In the genomic region with DNA sequence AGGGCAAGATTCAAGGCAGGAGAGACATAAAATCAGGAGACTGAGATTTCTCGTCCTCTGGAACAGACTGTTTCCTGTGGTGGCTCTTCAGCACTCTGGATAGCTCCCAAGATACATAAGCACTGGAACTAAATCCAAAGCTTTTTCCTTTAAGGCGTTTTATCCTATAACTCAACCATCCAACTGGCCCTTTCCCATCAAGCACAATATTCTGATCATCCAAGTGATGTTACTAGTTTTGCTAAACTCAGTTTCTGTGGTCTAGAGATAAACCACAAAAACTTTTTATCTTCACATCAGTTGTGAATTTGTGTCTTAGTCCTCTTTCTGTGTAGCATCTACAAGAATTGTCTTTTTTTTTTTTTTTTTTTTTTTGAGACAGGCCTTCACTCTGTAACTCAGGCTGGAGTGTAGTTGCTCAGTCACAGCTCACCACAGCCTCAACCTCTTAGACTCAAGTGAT, we compare ENCODE assay signal across 10 cellular contexts.
A peak's percentile ranks its signal among the peaks of the same experiment; 100 is the strongest.
DNase-seq lines count a peak whose midpoint lies in the region; ATAC-seq and TF ChIP-seq lines count a peak whose summit lies in the region.
"Had no signal": no experiment of that assay in that cellular context is flagged by ENCODE, and none has a peak within 500 bp of the region (broad histone marks: within the 10 kb centered on the region; RNA-seq: fewer than 3 reads in every experiment).

No MANE protein-coding gene starts in this region.

- H3K23ac ChIP-seq in H9 (ENCODE audit: insufficient read length, low read depth, low read length), result no peak overlapping the region

- H3K4me1 Mint-ChIP-seq in WTC11 (no peaks in the 10 kb centered on the region), H9 (no peaks in the 10 kb centered on the region)

- no peak overlapping the region for H4K91ac ChIP-seq in H9 (ENCODE audit: insufficient read length, low read depth, low read length)

- ATAC-seq in WTC11 (no peak), GM18520 (IDR thresholded peaks at IDR 0.05; ENCODE audit: unreplicated experiment) (no peak)
- ATAC-seq: esophagus mucosa had no signal

- TF ChIP-seq CTCF in HFF-Myc (IDR thresholded peaks at IDR 0.05; ENCODE audit: low read depth, low read length, missing control alignments) (no peak), WTC11 (IDR thresholded peaks at IDR 0.05) (no peak), foreskin fibroblast (IDR thresholded peaks at IDR 0.05; ENCODE audit: low read depth, low read length) (no peak), H9 (conservative IDR thresholded peaks at IDR 0.05) (no peak), spleen (IDR thresholded peaks at IDR 0.05 in 8 of 11, conservative IDR thresholded peaks at IDR 0.05 in 3 of 11) (no peak)

- no peak overlapping the region for H3K4me2 ChIP-seq in H9 (ENCODE audit: insufficient read depth, insufficient read length, low read length)

- no peak overlapping the region for H2AFZ ChIP-seq in H9 (ENCODE audit: low read length)

- H2BK12ac ChIP-seq in H9 (ENCODE audit: insufficient read length, low read depth, low read length), result no peak overlapping the region

- H3K36me3 Mint-ChIP-seq in WTC11 (no peaks in the 10 kb centered on the region), H9 (ENCODE audit: insufficient read depth in 1 of 3, low read depth in 3 of 3) (no peaks in the 10 kb centered on the region)

- no peaks in the 10 kb centered on the region for H3K27me3 Mint-ChIP-seq in WTC11 (ENCODE audit: low read depth)
- H3K27me3 Mint-ChIP-seq in H9 (ENCODE audit: low read depth), result no peaks in the 10 kb centered on the region

- no peak overlapping the region for H3K9ac ChIP-seq in H9 (ENCODE audit: extremely low read depth, insufficient read length, low read length)

- no peak overlapping the region for H3T11ph ChIP-seq in H9 (ENCODE audit: low read length)

- no peak overlapping the region for H3K4ac ChIP-seq in H9 (ENCODE audit: low read depth, low read length)

- H3K27me3 ChIP-seq in H9 (ENCODE audit: insufficient read depth, low read length), result no peaks in the 10 kb centered on the region
- H3K27me3 ChIP-seq in spleen (replicated peaks in 1 of 7), result no peaks in the 10 kb centered on the region

- H2BK20ac ChIP-seq in H9 (ENCODE audit: low read depth, low read length, poor library complexity, severe bottlenecking), result no peak overlapping the region

- POLR2A ChIA-PET in WTC11 (lab: Charles Lee), result no interaction called here

- no peak overlapping the region for H2BK5ac ChIP-seq in H9 (ENCODE audit: insufficient read length, low read length)

- H3K56ac ChIP-seq in H9 (ENCODE audit: insufficient read length, low read depth, low read length), result no peak overlapping the region

- CTCF ChIA-PET in WTC11 (lab: Charles Lee), result interaction anchor here (1.6 to 2.1 kb wide), 2 partner anchors 36 to 51 kb away, joined by 4 to 8 read pairs; no protein-coding TSS in a partner anchor

- H3K79me2 ChIP-seq in H9 (ENCODE audit: insufficient read depth, low read length), result no peaks in the 10 kb centered on the region

- no peak overlapping the region for H4K8ac ChIP-seq in H9 (replicated peaks; ENCODE audit: insufficient read length, low read depth, low read length)

- H2BK15ac ChIP-seq in H9 (ENCODE audit: low read depth, low read length), result no peak overlapping the region

- H3K4me3 ChIP-seq in HFF-Myc (replicated peaks; ENCODE audit: low read depth, low read length), result no peak overlapping the region
- H3K4me3 ChIP-seq in foreskin fibroblast (ENCODE audit: low read depth in 1 of 2, low read length in 2 of 2), result no peak overlapping the region
- H3K4me3 ChIP-seq in spleen, result no peak overlapping the region

- no peaks in the 10 kb centered on the region for H3K79me1 ChIP-seq in H9 (ENCODE audit: insufficient read depth, low read depth, low read length, poor library complexity, severe bottlenecking)

- H2BK120ac ChIP-seq in H9 (ENCODE audit: low read depth, low read length, poor library complexity, severe bottlenecking), result no peak overlapping the region

- H4K5ac ChIP-seq in H9 (ENCODE audit: insufficient read length, low read depth, low read length), result no peak overlapping the region

- no peak for TF ChIP-seq POLR2A in spleen (IDR thresholded peaks at IDR 0.05)

- H3K9me3 ChIP-seq in H9 (ENCODE audit: control insufficient read depth, low read depth, low read length), result no peaks in the 10 kb centered on the region
- H3K9me3 ChIP-seq in spleen, result no peaks in the 10 kb centered on the region

- H3K14ac ChIP-seq in H9 (ENCODE audit: insufficient read depth, low read length), result no peak overlapping the region

- H3K23me2 ChIP-seq in H9 (ENCODE audit: insufficient read length, low read depth, low read length, poor library complexity, severe bottlenecking), result no peaks in the 10 kb centered on the region

- H3K18ac ChIP-seq in H9 (ENCODE audit: insufficient read length, low read depth, low read length), result no peak overlapping the region

- no CpG with 5 or more reads among the region's 2 CpGs for WGBS in H9 (ENCODE audit: extremely low coverage, insufficient read length, low lambda C conversion rate)
- 24 to 38% (median 32%) methylated on average over 2 of the region's 2 CpGs for WGBS in spleen, 5 donors

- DNase-seq in AG08395 (ENCODE audit: low spot score) (peak; percentile 33), HFF-Myc (ENCODE audit: extremely low read depth, low read depth) (peak; percentile 16), WTC11 (ENCODE audit: low spot score) (peak; percentile 21), foreskin fibroblast (peak; percentile 5 to 46), posterior vena cava (ENCODE audit: low spot score) (no peak), H9 (no peak), spleen (no peak)

- H3K9me3 Mint-ChIP-seq in WTC11, result peaks cover 3% of the 10 kb centered on the region; the same call in 1 of the 2 replicates
- no peaks in the 10 kb centered on the region for H3K9me3 Mint-ChIP-seq in H9
- H3K9me3 Mint-ChIP-seq: stimulated activated naive CD8-positive, alpha-beta T cell treated with anti-CD3 and anti-CD28 coated beads, Interleukin-15, Interleukin-2, amounts not matched to agents 100 ng/mL and 50 ng/mL, for 24 hours had no signal

- H2AK5ac ChIP-seq in H9 (ENCODE audit: insufficient read length, low read length), result no peak overlapping the region

- no peaks in the 10 kb centered on the region for H3K4me1 ChIP-seq in H9 (ENCODE audit: insufficient read depth, low read length)
- H3K4me1 ChIP-seq in spleen, result no peaks in the 10 kb centered on the region

- H3K27ac ChIP-seq in H9 (ENCODE audit: insufficient read length, low read depth, low read length) (no peak overlapping the region), spleen (no peak overlapping the region)

- H3K36me3 ChIP-seq in spleen, result no peaks in the 10 kb centered on the region

- intact Hi-C loops in posterior vena cava (cut with DNase I), result no loop called here
- intact Hi-C loops in spleen (cut with DNase I; ENCODE audit: low total_unique reads), result no loop called here

- no peak overlapping the region for H3K27ac Mint-ChIP-seq in WTC11
- H3K27ac Mint-ChIP-seq in H9, result no peak overlapping the region
- H3K27ac Mint-ChIP-seq: stimulated activated naive CD8-positive, alpha-beta T cell treated with anti-CD3 and anti-CD28 coated beads, Interleukin-15, Interleukin-2, amounts not matched to agents 100 ng/mL and 50 ng/mL, for 24 hours had no signal

- H3K4me3 Mint-ChIP-seq in WTC11 (no peak overlapping the region), H9 (no peak overlapping the region)
- H3K4me3 Mint-ChIP-seq: stimulated activated naive CD8-positive, alpha-beta T cell treated with anti-CD3 and anti-CD28 coated beads, Interleukin-15, Interleukin-2, amounts not matched to agents 100 ng/mL and 50 ng/mL, for 24 hours had no signal

- H4K20me1 ChIP-seq in H9 (ENCODE audit: control insufficient read depth, insufficient read depth, insufficient read length), result no peaks in the 10 kb centered on the region

TF ChIP-seq in WTC11, 78 proteins besides CTCF, POLR2A, EP300 and RAD21 (continues in another document):
- TF ChIP-seq JUN (CRISPR knock-in tag; IDR thresholded peaks at IDR 0.05) (peak; percentile 31; the same call in 1 of the 2 replicates), NFE2L1 (CRISPR knock-in tag; IDR thresholded peaks at IDR 0.05) (no peak), CREB1 (CRISPR knock-in tag; IDR thresholded peaks at IDR 0.05) (no peak), PREB (CRISPR knock-in tag; IDR thresholded peaks at IDR 0.05; ENCODE audit: borderline replicate concordance) (no peak), TEAD1 (CRISPR knock-in tag; IDR thresholded peaks at IDR 0.05) (0 out of 2 replicates have a peak, but pooled peaks have one; percentile 30)
- TF ChIP-seq, protein P1, sequence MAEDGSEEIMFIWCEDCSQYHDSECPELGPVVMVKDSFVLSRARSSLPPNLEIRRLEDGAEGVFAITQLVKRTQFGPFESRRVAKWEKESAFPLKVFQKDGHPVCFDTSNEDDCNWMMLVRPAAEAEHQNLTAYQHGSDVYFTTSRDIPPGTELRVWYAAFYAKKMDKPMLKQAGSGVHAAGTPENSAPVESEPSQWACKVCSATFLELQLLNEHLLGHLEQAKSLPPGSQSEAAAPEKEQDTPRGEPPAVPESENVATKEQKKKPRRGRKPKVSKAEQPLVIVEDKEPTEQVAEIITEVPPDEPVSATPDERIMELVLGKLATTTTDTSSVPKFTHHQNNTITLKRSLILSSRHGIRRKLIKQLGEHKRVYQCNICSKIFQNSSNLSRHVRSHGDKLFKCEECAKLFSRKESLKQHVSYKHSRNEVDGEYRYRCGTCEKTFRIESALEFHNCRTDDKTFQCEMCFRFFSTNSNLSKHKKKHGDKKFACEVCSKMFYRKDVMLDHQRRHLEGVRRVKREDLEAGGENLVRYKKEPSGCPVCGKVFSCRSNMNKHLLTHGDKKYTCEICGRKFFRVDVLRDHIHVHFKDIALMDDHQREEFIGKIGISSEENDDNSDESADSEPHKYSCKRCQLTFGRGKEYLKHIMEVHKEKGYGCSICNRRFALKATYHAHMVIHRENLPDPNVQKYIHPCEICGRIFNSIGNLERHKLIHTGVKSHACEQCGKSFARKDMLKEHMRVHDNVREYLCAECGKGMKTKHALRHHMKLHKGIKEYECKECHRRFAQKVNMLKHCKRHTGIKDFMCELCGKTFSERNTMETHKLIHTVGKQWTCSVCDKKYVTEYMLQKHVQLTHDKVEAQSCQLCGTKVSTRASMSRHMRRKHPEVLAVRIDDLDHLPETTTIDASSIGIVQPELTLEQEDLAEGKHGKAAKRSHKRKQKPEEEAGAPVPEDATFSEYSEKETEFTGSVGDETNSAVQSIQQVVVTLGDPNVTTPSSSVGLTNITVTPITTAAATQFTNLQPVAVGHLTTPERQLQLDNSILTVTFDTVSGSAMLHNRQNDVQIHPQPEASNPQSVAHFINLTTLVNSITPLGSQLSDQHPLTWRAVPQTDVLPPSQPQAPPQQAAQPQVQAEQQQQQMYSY (CRISPR knock-in tag; IDR thresholded peaks at IDR 0.05), result peak; percentile 77

Comparison
In these comparisons a context has a peak if more than half of its experiments do, and no peak if none do; other contexts are left out.
1. DNase-seq: peak in AG08395 (single experiment), HFF-Myc (single experiment), WTC11 (single experiment) and foreskin fibroblast (2 of 2); none in posterior vena cava (single experiment), H9 (single experiment) and spleen (single experiment).